ENCODE assay signal across 8 cellular contexts in genomic region chr12:93135286-93136239, GRCh38.
DNase-seq lines count a peak whose midpoint lies in the region; ATAC-seq and TF ChIP-seq lines count a peak whose summit lies in the region.

No MANE protein-coding gene starts in this region.

- 39% methylated on average over 6 of the region's 6 CpGs for WGBS in prostate gland

- H3K36me3 Mint-ChIP-seq in brain = no peaks in the 10 kb centered on the region

- H3K27me3 Mint-ChIP-seq in brain = no peaks in the 10 kb centered on the region

- H3K4me3 Mint-ChIP-seq in brain = peak overlapping the region in 1 of 5 experiments; percentile 6

- TF ChIP-seq CTCF in brain (conservative IDR thresholded peaks at IDR 0.05) (no peak), prostate gland (IDR thresholded peaks at IDR 0.05) (no peak)

- intact Hi-C loops in prostate gland (cut with DNase I) (no loop called here), left ventricle myocardium superior (cut with micrococcal nuclease) (no loop called here)

- no peaks in the 10 kb centered on the region for H3K27me3 ChIP-seq in prostate gland (replicated peaks; ENCODE audit: insufficient read depth)

- peak overlapping the region in 3 of 5 experiments; percentile 4 to 89 (median 13) for H3K27ac Mint-ChIP-seq in brain

- DNase-seq in NCI-H1105 treated with DMSO at 0.1 percent for 48 hours (lab: John Stamatoyannopoulos, UW) = peak; percentile 83
- DNase-seq in prostate gland (ENCODE audit: low spot score) = peak; percentile 73
- DNase-seq in hepatic stellate cell (ENCODE audit: low spot score) = no peak
- no peak for DNase-seq in left ventricle myocardium superior

- H3K36me3 ChIP-seq in prostate gland = no peaks in the 10 kb centered on the region

- H3K9me3 Mint-ChIP-seq in brain = no peaks in the 10 kb centered on the region

- no peak overlapping the region for H3K4me3 ChIP-seq in prostate gland

- H3K4me1 ChIP-seq in prostate gland (replicated peaks) = peaks cover 11% of the 10 kb centered on the region

- H3K4me1 Mint-ChIP-seq in brain = peaks cover 14% of the 10 kb centered on the region

- no peak for TF ChIP-seq POLR2A in prostate gland (IDR thresholded peaks at IDR 0.05)

- no peaks in the 10 kb centered on the region for H3K9me3 ChIP-seq in prostate gland

- ATAC-seq in GM21381 (IDR thresholded peaks at IDR 0.05; ENCODE audit: unreplicated experiment) (peak; percentile 36), left ventricle myocardium superior (no peak), GM19328 (IDR thresholded peaks at IDR 0.05; ENCODE audit: unreplicated experiment) (no peak), HG02840 (IDR thresholded peaks at IDR 0.05; ENCODE audit: low FRiP score, unreplicated experiment) (no peak)

- peak overlapping the region; percentile 74 to 83 for H3K27ac ChIP-seq in prostate gland

Comparison
In these comparisons a context has a peak if more than half of its experiments do, and no peak if none do; other contexts are left out.
1. DNase-seq: peak in NCI-H1105 treated with DMSO at 0.1 percent for 48 hours (single experiment) and prostate gland (single experiment); none in hepatic stellate cell (single experiment) and left ventricle myocardium superior (single experiment).